In genomic region chr16:69905171-69905555, GRCh38 we compare ENCODE assay signal across 17 cellular contexts. TPM values are rescaled to one million over a fixed set of nuclear protein-coding genes. Genes with fewer than 3 reads are reported as not detected.
"Had no signal": no experiment of that assay in that cellular context is flagged by ENCODE, and none has a peak within 500 bp of the region (broad histone marks: within the 10 kb centered on the region; RNA-seq: fewer than 3 reads in every experiment).

No MANE protein-coding gene starts in this region.

- H3K9me3 ChIP-seq: mucosa of descending colon, neutrophil, psoas muscle, right lobe of liver, thoracic aorta had no signal

- H3K9me3 Mint-ChIP-seq: naive thymus-derived CD8-positive, alpha-beta T cell; stimulated activated effector memory CD8-positive, alpha-beta T cell treated with anti-CD3 and anti-CD28 coated beads, Interleukin-12 subunit alpha, Interleukin-12 subunit beta, amount 100 ng/mL, for 72 hours had no signal

- H3K27me3 Mint-ChIP-seq: naive thymus-derived CD8-positive, alpha-beta T cell had no signal

- H3K4me1 ChIP-seq: psoas muscle had no signal

- DNase-seq: effector memory CD4-positive, alpha-beta T cell; kidney; left cardiac atrium; naive thymus-derived CD8-positive, alpha-beta T cell; psoas muscle; retina; right lobe of liver; stimulated activated CD4-positive, alpha-beta T cell treated with anti-CD3 and anti-CD28 coated beads, Interleukin-4, amount 100 ng/mL, for 1 hour; stimulated activated CD8-positive, alpha-beta memory T cell treated with anti-CD3 and anti-CD28 coated beads, Interleukin-4, amount 100 ng/mL, for 48 hours; stimulated activated naive CD8-positive, alpha-beta T cell treated with anti-CD3 and anti-CD28 coated beads, Interleukin-15, Interleukin-2, amounts not matched to agents 100 U/mL and 50 U/mL, for 24 hours; substantia nigra had no signal

- H3K27ac ChIP-seq: neutrophil, psoas muscle, right lobe of liver, thoracic aorta had no signal

- ATAC-seq: esophagus mucosa; left cardiac atrium; naive thymus-derived CD8-positive, alpha-beta T cell; psoas muscle; right lobe of liver; stimulated activated effector memory CD8-positive, alpha-beta T cell treated with anti-CD3 and anti-CD28 coated beads, Interleukin-12 subunit alpha, Interleukin-12 subunit beta, amount 100 ng/mL, for 72 hours; stimulated activated naive CD8-positive, alpha-beta T cell treated with anti-CD3 and anti-CD28 coated beads, Interleukin-15, Interleukin-2, amounts not matched to agents 100 U/mL and 50 U/mL, for 24 hours had no signal

- H3K4me1 Mint-ChIP-seq: stimulated activated effector memory CD8-positive, alpha-beta T cell treated with anti-CD3 and anti-CD28 coated beads, Interleukin-12 subunit alpha, Interleukin-12 subunit beta, amount 100 ng/mL, for 72 hours had no signal

- H3K36me3 ChIP-seq: right lobe of liver had no signal

- H3K4me3 ChIP-seq: mucosa of descending colon, psoas muscle, right lobe of liver, thoracic aorta had no signal

- H3K4me3 Mint-ChIP-seq: naive thymus-derived CD8-positive, alpha-beta T cell; stimulated activated effector memory CD8-positive, alpha-beta T cell treated with anti-CD3 and anti-CD28 coated beads, Interleukin-12 subunit alpha, Interleukin-12 subunit beta, amount 100 ng/mL, for 72 hours had no signal

- H3K27ac Mint-ChIP-seq: stimulated activated effector memory CD8-positive, alpha-beta T cell treated with anti-CD3 and anti-CD28 coated beads, Interleukin-12 subunit alpha, Interleukin-12 subunit beta, amount 100 ng/mL, for 72 hours had no signal

- H3K27me3 ChIP-seq: neutrophil, right lobe of liver had no signal

RNA-seq across cellular contexts. Expression of gene CLEC18A, which starts 46.0 kb away (rescaled TPM):
- total RNA-seq: lung microvascular endothelial cell had no signal
